In genomic region chr2:121860033-121860810, GRCh38 we compare ENCODE assay signal across 14 cellular contexts.
DNase-seq lines count a peak whose midpoint lies in the region; ATAC-seq, FAIRE-seq and TF ChIP-seq lines count a peak whose summit lies in the region.
"Had no signal": no experiment of that assay in that cellular context is flagged by ENCODE, and none has a peak within 500 bp of the region (broad histone marks: within the 10 kb centered on the region; RNA-seq: fewer than 3 reads in every experiment).

No MANE protein-coding gene starts in this region.

- FAIRE-seq in astrocyte (lab: Jason Lieb, UNC), result peak; percentile 71

- ATAC-seq in HG03378 (IDR thresholded peaks at IDR 0.05; ENCODE audit: unreplicated experiment), result no peak
- no peak for ATAC-seq in GM19324 (IDR thresholded peaks at IDR 0.05; ENCODE audit: low FRiP score, unreplicated experiment)
- ATAC-seq: activated naive CD8-positive, alpha-beta T cell treated with anti-CD3 and anti-CD28 coated beads, Interleukin-2, amount 50 U/mL, for 24 hours; Right ventricle myocardium inferior had no signal

- no peaks in the 10 kb centered on the region for H3K79me2 ChIP-seq in astrocyte (ENCODE audit: insufficient read depth, low read length)

- peaks cover 7% of the 10 kb centered on the region for H3K9me3 Mint-ChIP-seq in astrocyte (ENCODE audit: unreplicated experiment)
- H3K9me3 Mint-ChIP-seq in activated naive CD4-positive, alpha-beta T cell treated with anti-CD3 and anti-CD28 coated beads, Interleukin-2, amount 10 ng/mL, durations not matched to agents 7 days and 5 days, result no peaks in the 10 kb centered on the region
- H3K9me3 Mint-ChIP-seq: activated naive CD8-positive, alpha-beta T cell treated with anti-CD3 and anti-CD28 coated beads, Interleukin-2, amount 50 U/mL, for 24 hours had no signal

- CTCF ChIA-PET in AG04450 (lab: Charles Lee), result no interaction called here
- CTCF ChIA-PET in activated naive CD4-positive, alpha-beta T cell treated with anti-CD3 and anti-CD28 coated beads, Interleukin-2, amount 10 ng/mL, durations not matched to agents 7 days and 5 days (lab: Charles Lee), result no interaction called here

- peaks cover 2% of the 10 kb centered on the region for H3K36me3 Mint-ChIP-seq in astrocyte (ENCODE audit: low read depth, unreplicated experiment)
- H3K36me3 Mint-ChIP-seq in activated naive CD4-positive, alpha-beta T cell treated with anti-CD3 and anti-CD28 coated beads, Interleukin-2, amount 10 ng/mL, durations not matched to agents 7 days and 5 days, result no peaks in the 10 kb centered on the region

- peaks cover 18% of the 10 kb centered on the region for H3K4me1 Mint-ChIP-seq in astrocyte (ENCODE audit: low read depth, unreplicated experiment)
- no peaks in the 10 kb centered on the region for H3K4me1 Mint-ChIP-seq in activated naive CD4-positive, alpha-beta T cell treated with anti-CD3 and anti-CD28 coated beads, Interleukin-2, amount 10 ng/mL, durations not matched to agents 7 days and 5 days
- H3K4me1 Mint-ChIP-seq: activated naive CD8-positive, alpha-beta T cell treated with anti-CD3 and anti-CD28 coated beads, Interleukin-2, amount 50 U/mL, for 24 hours had no signal

- H3K9me3 ChIP-seq in AG04450 (ENCODE audit: control insufficient read depth, insufficient read depth, low read length) (no peaks in the 10 kb centered on the region), astrocyte (ENCODE audit: insufficient read depth, low read depth, low read length) (no peaks in the 10 kb centered on the region)
- H3K9me3 ChIP-seq: BE2C, uterus had no signal

- H3K4me1 ChIP-seq in astrocyte (ENCODE audit: insufficient read depth, low read length), result peaks cover 9% of the 10 kb centered on the region
- H3K4me1 ChIP-seq: uterus had no signal

- DNase-seq in AG04450 (ENCODE audit: low read depth, low spot score), result peak; percentile 59
- peak; percentile 84 for DNase-seq in HS-27A (ENCODE audit: low read depth)
- DNase-seq in astrocyte (ENCODE audit: low read depth), result peak; percentile 30
- DNase-seq in iris pigment epithelial cell (ENCODE audit: low read depth), result peak; percentile 44
- no peak for DNase-seq in epidermal melanocyte (ENCODE audit: insufficient read length, low spot score)
- DNase-seq in activated naive CD4-positive, alpha-beta T cell treated with anti-CD3 and anti-CD28 coated beads, Interleukin-2, amount 10 ng/mL, durations not matched to agents 7 days and 5 days, result no peak
- DNase-seq: activated CD8-positive, alpha-beta memory T cell treated with anti-CD3 and anti-CD28 coated beads, Interleukin-2, amount 50 U/mL, for 4 hours; activated naive CD8-positive, alpha-beta T cell treated with anti-CD3 and anti-CD28 coated beads, Interleukin-2, amount 50 U/mL, for 24 hours; BE2C; hypothalamus; uterus had no signal

- H3K27ac ChIP-seq in AG04450 (ENCODE audit: low read depth, low read length), result peak overlapping the region; percentile 73
- peak overlapping the region; percentile 57 for H3K27ac ChIP-seq in astrocyte (ENCODE audit: low read depth, low read length)
- H3K27ac ChIP-seq: uterus had no signal

- no peak overlapping the region for H3K4me3 Mint-ChIP-seq in astrocyte (ENCODE audit: unreplicated experiment)
- no peak overlapping the region for H3K4me3 Mint-ChIP-seq in activated naive CD4-positive, alpha-beta T cell treated with anti-CD3 and anti-CD28 coated beads, Interleukin-2, amount 10 ng/mL, durations not matched to agents 7 days and 5 days
- H3K4me3 Mint-ChIP-seq: activated naive CD8-positive, alpha-beta T cell treated with anti-CD3 and anti-CD28 coated beads, Interleukin-2, amount 50 U/mL, for 24 hours had no signal

- H3K27me3 Mint-ChIP-seq in astrocyte (ENCODE audit: low read depth, unreplicated experiment), result no peaks in the 10 kb centered on the region
- peaks cover 9% of the 10 kb centered on the region for H3K27me3 Mint-ChIP-seq in activated naive CD4-positive, alpha-beta T cell treated with anti-CD3 and anti-CD28 coated beads, Interleukin-2, amount 10 ng/mL, durations not matched to agents 7 days and 5 days

- POLR2A ChIA-PET in AG04450 (lab: Yijun Ruan, JAX), result no interaction called here

- TF ChIP-seq CTCF in AG04450 (IDR thresholded peaks at IDR 0.05; ENCODE audit: low read depth, low read length) (no peak), astrocyte (IDR thresholded peaks at IDR 0.05; ENCODE audit: insufficient read depth, low read depth, low read length) (no peak)

- H3K4me3 ChIP-seq in AG04450 (ENCODE audit: low read depth, low read length), result no peak overlapping the region
- H3K4me3 ChIP-seq in astrocyte (ENCODE audit: insufficient read depth, low read depth, low read length), result no peak overlapping the region
- H3K4me3 ChIP-seq: uterus had no signal

- H2AFZ ChIP-seq in astrocyte (ENCODE audit: low read depth, low read length), result peak overlapping the region; percentile 46

- H3K4me2 ChIP-seq in astrocyte (ENCODE audit: low read length), result peak overlapping the region; percentile 36

- H3K27me3 ChIP-seq in AG04450 (ENCODE audit: control insufficient read depth, insufficient read depth, low read length), result no peaks in the 10 kb centered on the region
- H3K27me3 ChIP-seq in astrocyte (ENCODE audit: insufficient read depth, low read length), result peaks cover 7% of the 10 kb centered on the region
- H3K27me3 ChIP-seq: BE2C, uterus had no signal

- H4K20me1 ChIP-seq in astrocyte (ENCODE audit: insufficient read depth, low read length), result no peaks in the 10 kb centered on the region

- no peaks in the 10 kb centered on the region for H3K36me3 ChIP-seq in astrocyte (ENCODE audit: insufficient read depth, low read length)
- H3K36me3 ChIP-seq: BE2C, uterus had no signal

- H3K9ac ChIP-seq in astrocyte (ENCODE audit: low read length), result no peak overlapping the region

- H3K27ac Mint-ChIP-seq in astrocyte (ENCODE audit: unreplicated experiment), result peak overlapping the region; percentile 89
- H3K27ac Mint-ChIP-seq in activated naive CD4-positive, alpha-beta T cell treated with anti-CD3 and anti-CD28 coated beads, Interleukin-2, amount 10 ng/mL, durations not matched to agents 7 days and 5 days, result no peak overlapping the region
- H3K27ac Mint-ChIP-seq: activated naive CD8-positive, alpha-beta T cell treated with anti-CD3 and anti-CD28 coated beads, Interleukin-2, amount 50 U/mL, for 24 hours had no signal

Comparison
In these comparisons a context has a peak if more than half of its experiments do, and no peak if none do; other contexts are left out.
1. DNase-seq: peak in AG04450 (single experiment), HS-27A (single experiment), astrocyte (single experiment) and iris pigment epithelial cell (single experiment); none in epidermal melanocyte (single experiment) and activated naive CD4-positive, alpha-beta T cell treated with anti-CD3 and anti-CD28 coated beads, Interleukin-2, amount 10 ng/mL, durations not matched to agents 7 days and 5 days (single experiment).